Comparison of ENCODE assay signal across 21 cellular contexts in the genomic region with DNA sequence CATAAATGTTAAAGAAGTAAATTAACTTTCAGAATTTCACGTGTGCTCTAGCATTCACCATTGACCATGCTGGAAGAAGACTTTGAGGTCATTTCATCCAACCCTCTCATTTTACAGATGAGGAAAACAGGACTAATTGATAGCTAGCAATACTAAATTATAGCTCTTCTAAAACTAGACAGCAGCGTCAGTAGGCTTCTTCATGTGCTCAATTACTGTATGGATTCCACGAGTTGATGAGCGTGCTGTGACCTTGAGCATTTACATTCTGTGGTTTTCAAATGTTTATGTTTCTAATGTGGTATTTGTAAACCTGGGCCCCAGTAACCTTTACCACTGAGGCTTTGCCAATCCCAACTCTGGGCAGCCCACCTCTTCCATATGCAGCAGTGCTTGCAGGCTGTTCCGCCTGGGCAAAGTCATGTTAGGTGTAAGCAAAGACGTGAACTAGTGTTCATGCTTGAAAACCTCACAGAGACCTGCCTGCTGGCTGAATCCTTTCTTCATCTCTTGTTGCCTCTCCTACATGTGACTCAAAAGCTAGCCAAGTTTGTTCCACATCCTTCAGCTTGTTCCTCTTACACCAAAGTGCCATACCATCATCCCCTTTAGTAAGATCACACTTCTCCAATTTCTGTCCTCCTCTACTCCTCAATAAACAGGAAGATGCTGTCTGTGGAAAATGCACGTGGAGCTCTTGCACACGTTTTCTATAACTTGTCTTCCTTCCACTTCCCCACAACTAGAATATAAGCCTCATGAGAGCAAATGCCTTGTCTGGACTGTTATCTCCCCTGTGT. TPM values are rescaled to one million over a fixed set of nuclear protein-coding genes. Genes with fewer than 3 reads are reported as not detected.
DNase-seq lines count a peak whose midpoint lies in the region; ATAC-seq and TF ChIP-seq lines count a peak whose summit lies in the region.
"Had no signal": no experiment of that assay in that cellular context is flagged by ENCODE, and none has a peak within 500 bp of the region (broad histone marks: within the 10 kb centered on the region; RNA-seq: fewer than 3 reads in every experiment).

No MANE protein-coding gene starts in this region.

- POLR2A ChIA-PET in activated CD4-positive, alpha-beta memory T cell treated with anti-CD3 and anti-CD28 coated beads, Interleukin-2, amount 10 ng/mL, durations not matched to agents 7 days and 5 days (lab: Charles Lee): no interaction called here

- H3K4me3 Mint-ChIP-seq in activated T-cell treated with anti-CD3 and anti-CD28 coated beads, Interleukin-2, amount 50 U/mL, for 72 hours: no peak overlapping the region
- no peak overlapping the region for H3K4me3 Mint-ChIP-seq in activated CD4-positive, alpha-beta memory T cell treated with anti-CD3 and anti-CD28 coated beads, Interleukin-2, amount 10 ng/mL, durations not matched to agents 7 days and 5 days

- H3K4me3 ChIP-seq in right atrium auricular region (no peak overlapping the region), RWPE2 (ENCODE audit: severe bottlenecking) (no peak overlapping the region), thyroid gland (replicated peaks in 1 of 3) (peak overlapping the region in 2 of 3 donors; percentile 14 to 22)
- H3K4me3 ChIP-seq: transverse colon had no signal

- H3K27me3 Mint-ChIP-seq in activated T-cell treated with anti-CD3 and anti-CD28 coated beads, Interleukin-2, amount 50 U/mL, for 72 hours (ENCODE audit: low read depth): peaks cover 13% of the 10 kb centered on the region
- H3K27me3 Mint-ChIP-seq in activated CD4-positive, alpha-beta memory T cell treated with anti-CD3 and anti-CD28 coated beads, Interleukin-2, amount 10 ng/mL, durations not matched to agents 7 days and 5 days: peaks cover 8% of the 10 kb centered on the region

- H3K36me3 ChIP-seq in right atrium auricular region (no peaks in the 10 kb centered on the region), RWPE2 (ENCODE audit: low read depth) (peaks cover 8% of the 10 kb centered on the region), thyroid gland (no peaks in the 10 kb centered on the region)
- H3K36me3 ChIP-seq: transverse colon had no signal

- H3K9me3 ChIP-seq in right atrium auricular region (no peaks in the 10 kb centered on the region), RWPE2 (ENCODE audit: severe bottlenecking) (peaks cover 3% of the 10 kb centered on the region), thyroid gland (no peaks in the 10 kb centered on the region)
- H3K9me3 ChIP-seq: transverse colon had no signal

- H3K27ac Mint-ChIP-seq in activated T-cell treated with anti-CD3 and anti-CD28 coated beads, Interleukin-2, amount 50 U/mL, for 72 hours: no peak overlapping the region
- H3K27ac Mint-ChIP-seq in activated CD4-positive, alpha-beta memory T cell treated with anti-CD3 and anti-CD28 coated beads, Interleukin-2, amount 10 ng/mL, durations not matched to agents 7 days and 5 days: no peak overlapping the region

- DNase-seq in Right ventricle myocardium superior (peak; percentile 22), right atrium auricular region (ENCODE audit: low spot score) (no peak), RWPE2 (ENCODE audit: low spot score) (no peak), left ventricle myocardium superior (no peak), thyroid gland (peak; percentile 54 to 67), GM10266 (ENCODE audit: extremely low spot score) (no peak)
- DNase-seq in activated T-cell treated with anti-CD3 and anti-CD28 coated beads, Interleukin-2, amount 50 U/mL, for 72 hours: no peak
- no peak for DNase-seq in activated CD4-positive, alpha-beta memory T cell treated with anti-CD3 and anti-CD28 coated beads, Interleukin-2, amount 10 ng/mL, durations not matched to agents 7 days and 5 days
- DNase-seq: activated CD4-positive, alpha-beta T cell treated with anti-CD3 and anti-CD28 coated beads, Interleukin-2, amount 50 U/mL, for 1 hour; activated naive CD4-positive, alpha-beta T cell; amygdala; C1 segment of cervical spinal cord; DMS153; effector memory CD4-positive, alpha-beta T cell; kidney glomerular epithelial cell; midbrain; NCI-H1105; NCI-H2171; NCI-H774; stimulated activated naive CD8-positive, alpha-beta T cell treated with anti-CD3 and anti-CD28 coated beads, Interleukin-15, Interleukin-2, amounts not matched to agents 100 U/mL and 50 U/mL, for 24 hours; transverse colon had no signal

- ATAC-seq in Right ventricle myocardium superior (ENCODE audit: poor library complexity) (no peak), RWPE2 (ENCODE audit: low read depth) (no peak), left ventricle myocardium superior (peak; percentile 41)
- no peak for ATAC-seq in activated T-cell treated with anti-CD3 and anti-CD28 coated beads, Interleukin-2, amount 50 U/mL, for 72 hours (replicated peaks in 1 of 2)
- ATAC-seq: stimulated activated naive CD8-positive, alpha-beta T cell treated with anti-CD3 and anti-CD28 coated beads, Interleukin-15, Interleukin-2, amounts not matched to agents 100 U/mL and 50 U/mL, for 24 hours had no signal

- no peaks in the 10 kb centered on the region for H3K36me3 Mint-ChIP-seq in activated T-cell treated with anti-CD3 and anti-CD28 coated beads, Interleukin-2, amount 50 U/mL, for 72 hours (ENCODE audit: insufficient read depth in 2 of 2)
- no peaks in the 10 kb centered on the region for H3K36me3 Mint-ChIP-seq in activated CD4-positive, alpha-beta memory T cell treated with anti-CD3 and anti-CD28 coated beads, Interleukin-2, amount 10 ng/mL, durations not matched to agents 7 days and 5 days (ENCODE audit: low read depth)

- intact Hi-C loops in Right ventricle myocardium superior (cut with DNase I) (no loop called here), left ventricle myocardium superior (cut with micrococcal nuclease) (no loop called here), thyroid gland (cut with DNase I) (no loop called here)

- 27 to 38% methylated on average over 8 of the region's 8 CpGs for WGBS in thyroid gland, 2 donors

- H3K4me1 Mint-ChIP-seq in activated T-cell treated with anti-CD3 and anti-CD28 coated beads, Interleukin-2, amount 50 U/mL, for 72 hours (ENCODE audit: low read depth): peaks cover 32% of the 10 kb centered on the region
- H3K4me1 Mint-ChIP-seq in activated CD4-positive, alpha-beta memory T cell treated with anti-CD3 and anti-CD28 coated beads, Interleukin-2, amount 10 ng/mL, durations not matched to agents 7 days and 5 days: no peaks in the 10 kb centered on the region

- H3K27ac ChIP-seq in right atrium auricular region: no peak overlapping the region
- H3K27ac ChIP-seq in RWPE2 (ENCODE audit: poor library complexity, severe bottlenecking): peak overlapping the region; percentile 98
- H3K27ac ChIP-seq in thyroid gland: peak overlapping the region; percentile 86 to 92 (median 87)
- H3K27ac ChIP-seq: transverse colon had no signal

- TF ChIP-seq POLR2A in thyroid gland (IDR thresholded peaks at IDR 0.05): peak in 1 of 2 donors; percentile 65

- no peaks in the 10 kb centered on the region for H3K4me1 ChIP-seq in right atrium auricular region
- peaks cover 40% of the 10 kb centered on the region for H3K4me1 ChIP-seq in RWPE2 (ENCODE audit: insufficient read depth, poor library complexity, severe bottlenecking)
- peaks cover 44 to 64% of the 10 kb centered on the region in 2 donors for H3K4me1 ChIP-seq in thyroid gland

- CTCF ChIA-PET in activated CD4-positive, alpha-beta memory T cell treated with anti-CD3 and anti-CD28 coated beads, Interleukin-2, amount 10 ng/mL, durations not matched to agents 7 days and 5 days (lab: Charles Lee): interaction anchor here (0.6 kb wide), 1 partner anchor 55 kb away, joined by 3 read pairs; no protein-coding TSS in a partner anchor

- H3K9me3 Mint-ChIP-seq in activated T-cell treated with anti-CD3 and anti-CD28 coated beads, Interleukin-2, amount 50 U/mL, for 72 hours: peaks cover 0 to 3% of the 10 kb centered on the region in 2 donors
- H3K9me3 Mint-ChIP-seq in activated CD4-positive, alpha-beta memory T cell treated with anti-CD3 and anti-CD28 coated beads, Interleukin-2, amount 10 ng/mL, durations not matched to agents 7 days and 5 days: no peaks in the 10 kb centered on the region

- H3K27me3 ChIP-seq in right atrium auricular region (no peaks in the 10 kb centered on the region), RWPE2 (ENCODE audit: insufficient read depth, poor library complexity, severe bottlenecking) (no peaks in the 10 kb centered on the region), thyroid gland (no peaks in the 10 kb centered on the region)
- H3K27me3 ChIP-seq: transverse colon had no signal

- TF ChIP-seq CTCF in right atrium auricular region (IDR thresholded peaks at IDR 0.05): no peak
- TF ChIP-seq CTCF in RWPE2 (IDR thresholded peaks at IDR 0.05; ENCODE audit: poor library complexity, severe bottlenecking): no peak
- no peak for TF ChIP-seq CTCF in thyroid gland (IDR thresholded peaks at IDR 0.05)
- no peak for TF ChIP-seq CTCF in GM10266 (IDR thresholded peaks at IDR 0.05; ENCODE audit: control insufficient read depth, insufficient read depth, low read depth, missing control alignments)

RNA-seq across cellular contexts. Expression of a gene that starts 17.2 kb away (rescaled TPM):
- total RNA-seq in Right ventricle myocardium superior: 0.83 TPM
- 1 to 10 TPM in 1 of 2 donors, under 1 TPM in 1; 0.33 to 1.3 TPM for total RNA-seq in right atrium auricular region
- 0.72 TPM for total RNA-seq in left ventricle myocardium superior
- total RNA-seq in thyroid gland: 10 to 100 TPM; 29.2 to 71.2 (median 59.5) TPM
- under 1 TPM in 1 of 2 donors, not detected in 1; 0.07 TPM for total RNA-seq in activated T-cell treated with anti-CD3 and anti-CD28 coated beads, Interleukin-2, amount 50 U/mL, for 72 hours
- total RNA-seq in activated CD4-positive, alpha-beta memory T cell treated with anti-CD3 and anti-CD28 coated beads, Interleukin-2, amount 10 ng/mL, durations not matched to agents 7 days and 5 days: not detected

Comparison
In these comparisons a context has a peak if more than half of its experiments do, and no peak if none do; other contexts are left out.
1. DNase-seq: peak in Right ventricle myocardium superior (single experiment) and thyroid gland (2 of 2); none in right atrium auricular region (single experiment), RWPE2 (single experiment), left ventricle myocardium superior (single experiment), activated T-cell treated with anti-CD3 and anti-CD28 coated beads, Interleukin-2, amount 50 U/mL, for 72 hours (0 of 2), activated CD4-positive, alpha-beta memory T cell treated with anti-CD3 and anti-CD28 coated beads, Interleukin-2, amount 10 ng/mL, durations not matched to agents 7 days and 5 days (single experiment) and GM10266 (single experiment).
2. H3K27ac ChIP-seq: peak in RWPE2 (single experiment) and thyroid gland (3 of 3); none in right atrium auricular region (0 of 2).
3. H3K4me3 ChIP-seq: peak in thyroid gland (2 of 3); none in right atrium auricular region (0 of 2) and RWPE2 (single experiment).
4. RNA of a gene that starts 17.2 kb away (total RNA-seq): 29.2 to 71.2 TPM in thyroid gland; 0.33 to 1.3 TPM in right atrium auricular region, 0.83 TPM in Right ventricle myocardium superior (single experiment), 0.72 TPM in left ventricle myocardium superior (single experiment), 0.07 TPM in activated T-cell treated with anti-CD3 and anti-CD28 coated beads, Interleukin-2, amount 50 U/mL, for 72 hours and not detected in activated CD4-positive, alpha-beta memory T cell treated with anti-CD3 and anti-CD28 coated beads, Interleukin-2, amount 10 ng/mL, durations not matched to agents 7 days and 5 days; every median in the first group is over 10 times any median in the second.